Comparison of ENCODE assay signal across 8 cellular contexts in genomic region chr11:33700425-33701271, GRCh38. TPM values are rescaled to one million over a fixed set of nuclear protein-coding genes. Genes with fewer than 3 reads are reported as not detected.
DNase-seq lines count a peak whose midpoint lies in the region; ATAC-seq, FAIRE-seq and TF ChIP-seq lines count a peak whose summit lies in the region.

TSS of gene C11orf91 (minus strand) at chr11:33700826. CDS start at chr11:33700740, 86 bp downstream.

- H4K8ac ChIP-seq in H1 (ENCODE audit: extremely low read depth, insufficient read depth, low read length) (peak within 1 kb of the TSS; percentile 70; the same call in 1 of the 2 replicates), mesenchymal stem cell (ENCODE audit: low read length) (peak within 1 kb of the TSS; percentile 71)

- H3K4ac ChIP-seq in H1 (replicated peaks; ENCODE audit: insufficient read length, low read depth, low read length) (peak within 1 kb of the TSS; percentile 71), mesenchymal stem cell (ENCODE audit: low read depth in 1 of 2, low read length in 2 of 2) (peak within 1 kb of the TSS; percentile 59 to 77)

- TF ChIP-seq RAD21 in H1 (IDR thresholded peaks at IDR 0.05 in 1 of 2, conservative IDR thresholded peaks at IDR 0.05 in 1 of 2; ENCODE audit: low read depth in 2 of 2, low read length in 2 of 2) = no peak

- H3K4me2 ChIP-seq in H1 (ENCODE audit: insufficient read depth in 1 of 2, low read depth in 2 of 2, low read length in 2 of 2) = peak within 1 kb of the TSS; percentile 74 to 77
- peak within 1 kb of the TSS; percentile 76 for H3K4me2 ChIP-seq in mesenchymal stem cell (ENCODE audit: low read length, poor library complexity, severe bottlenecking)

- ATAC-seq in GM21367 (IDR thresholded peaks at IDR 0.05; ENCODE audit: unreplicated experiment) = peak; percentile 89
- ATAC-seq in activated CD8-positive, alpha-beta memory T cell treated with anti-CD3 and anti-CD28 coated beads, Interleukin-2, amount 10 ng/mL, durations not matched to agents 7 days and 5 days = peak; percentile 97

- H3K18ac ChIP-seq in H1 (ENCODE audit: extremely low read depth, low read length) (no peak within 1 kb of the TSS; the same call in none of the 2 replicates), mesenchymal stem cell (ENCODE audit: low read depth in 1 of 2, low read length in 2 of 2) (peak within 1 kb of the TSS; percentile 83 to 87)

- H2BK15ac ChIP-seq in H1 (ENCODE audit: low read length) = no peak within 1 kb of the TSS
- H2BK15ac ChIP-seq in mesenchymal stem cell (ENCODE audit: low read depth, poor library complexity, severe bottlenecking) = peak within 1 kb of the TSS; percentile 96

- H3K9me3 ChIP-seq in H1 (ENCODE audit: insufficient read depth in 2 of 2, low read depth in 1 of 2, low read length in 1 of 2) = no peaks in the 10 kb centered on the region
- no peaks in the 10 kb centered on the region for H3K9me3 ChIP-seq in mesenchymal stem cell (ENCODE audit: control insufficient read depth, low read length)

- TF ChIP-seq EP300 in H1 (IDR thresholded peaks at IDR 0.05; ENCODE audit: borderline replicate concordance in 1 of 2, low read depth in 2 of 2, low read length in 2 of 2) = no peak

- DNase-seq in COLO829 (ENCODE audit: low spot score) (peak; percentile 84), HT1080 (ENCODE audit: low read depth) (peak; percentile 85), NOMO-1 treated with DMSO at 0.1 percent for 48 hours (lab: John Stamatoyannopoulos, UW; ENCODE audit: unreplicated experiment) (peak; percentile 70), H1 (ENCODE audit: low read depth in 1 of 2, low spot score in 2 of 2) (peak; percentile 82 to 99), mesenchymal stem cell (peak; percentile 95)
- peak; percentile 95 for DNase-seq in activated CD8-positive, alpha-beta memory T cell treated with anti-CD3 and anti-CD28 coated beads, Interleukin-2, amount 10 ng/mL, durations not matched to agents 7 days and 5 days
- peak; percentile 91 for DNase-seq in stimulated activated CD8-positive, alpha-beta memory T cell treated with anti-CD3 and anti-CD28 coated beads, Interleukin-12 subunit alpha, Interleukin-12 subunit beta, amount 100 ng/mL, for 1 hour (ENCODE audit: low read depth)

- H3K27ac ChIP-seq in H1 (ENCODE audit: low read depth, low read length) = no peak within 1 kb of the TSS; the same call in 1 of the 2 replicates
- H3K27ac ChIP-seq in mesenchymal stem cell (ENCODE audit: low read length, poor library complexity, severe bottlenecking) = peak within 1 kb of the TSS; percentile 90

- H3K23ac ChIP-seq in H1 (ENCODE audit: insufficient read length) = no peak within 1 kb of the TSS
- no peak within 1 kb of the TSS for H3K23ac ChIP-seq in mesenchymal stem cell (ENCODE audit: low read length in 2 of 2)

- H3K9me3 Mint-ChIP-seq in activated CD8-positive, alpha-beta memory T cell treated with anti-CD3 and anti-CD28 coated beads, Interleukin-2, amount 10 ng/mL, durations not matched to agents 7 days and 5 days (ENCODE audit: low read depth) = no peaks in the 10 kb centered on the region

- peak within 1 kb of the TSS; percentile 71 for H2AFZ ChIP-seq in H1 (ENCODE audit: low read length)
- peak within 1 kb of the TSS; percentile 73 for H2AFZ ChIP-seq in mesenchymal stem cell (ENCODE audit: low read depth, low read length)

- FAIRE-seq in H1 (lab: Jason Lieb, UNC) = no peak

- H4K20me1 ChIP-seq in H1 (replicated peaks in 1 of 2; ENCODE audit: control insufficient read depth in 1 of 2, insufficient read depth in 2 of 2, low read length in 2 of 2) = no peaks in the 10 kb centered on the region

- peaks cover 0 to 7% (median 4%) of the 10 kb centered on the region in 4 experiments; a peak in 6 of 7 replicates for H3K4me1 ChIP-seq in H1 (replicated peaks in 1 of 4; ENCODE audit: control insufficient read depth in 3 of 4, insufficient read depth in 4 of 4, low read length in 3 of 4)
- H3K4me1 ChIP-seq in mesenchymal stem cell (ENCODE audit: control insufficient read depth, insufficient read depth, low read depth, low read length) = peaks cover 15% of the 10 kb centered on the region

- TF ChIP-seq POLR2A in H1 (IDR thresholded peaks at IDR 0.05; ENCODE audit: control extremely low read depth in 1 of 2, low read depth in 2 of 2, low read length in 2 of 2) = peak in 1 of 2 experiments; percentile 83; a peak in 2 of 3 replicates

- H3K36me3 Mint-ChIP-seq in activated CD8-positive, alpha-beta memory T cell treated with anti-CD3 and anti-CD28 coated beads, Interleukin-2, amount 10 ng/mL, durations not matched to agents 7 days and 5 days = no peaks in the 10 kb centered on the region

- H4K91ac ChIP-seq in H1 (replicated peaks; ENCODE audit: insufficient read length, low read length) (peak within 1 kb of the TSS; percentile 64), mesenchymal stem cell (ENCODE audit: low read length) (peak within 1 kb of the TSS; percentile 81)

- CTCF ChIA-PET in activated CD8-positive, alpha-beta memory T cell treated with anti-CD3 and anti-CD28 coated beads, Interleukin-2, amount 10 ng/mL, durations not matched to agents 7 days and 5 days (lab: Charles Lee) = interaction anchor here (1.2 to 3.1 kb wide), 5 partner anchors 11 to 42 kb away, joined by 4 to 9 read pairs (median 6); no protein-coding TSS in a partner anchor
- CTCF ChIA-PET in H1 (lab: Charles Lee; ENCODE audit: partially characterized antibody) = interaction anchor here (0.7 to 2.5 kb wide), 11 partner anchors 9 to 338 kb away, joined by 3 to 12 read pairs (median 3); no protein-coding TSS in a partner anchor

- peak within 1 kb of the TSS; percentile 80 for H3K4me3 Mint-ChIP-seq in activated CD8-positive, alpha-beta memory T cell treated with anti-CD3 and anti-CD28 coated beads, Interleukin-2, amount 10 ng/mL, durations not matched to agents 7 days and 5 days

- POLR2A ChIA-PET in H1 (lab: Charles Lee; ENCODE audit: partially characterized antibody) = interaction anchor here (0.6 to 2.8 kb wide), 10 partner anchors 9 to 98 kb away, joined by 3 to 9 read pairs (median 3); partner anchors contain the start of gene FBXO3

- H3K4me1 Mint-ChIP-seq in activated CD8-positive, alpha-beta memory T cell treated with anti-CD3 and anti-CD28 coated beads, Interleukin-2, amount 10 ng/mL, durations not matched to agents 7 days and 5 days = peaks cover 16% of the 10 kb centered on the region

- H3K14ac ChIP-seq in H1 (ENCODE audit: insufficient read length) (no peak within 1 kb of the TSS), mesenchymal stem cell (ENCODE audit: low read length in 2 of 2) (peak within 1 kb of the TSS in 1 of 2 experiments; percentile 89)

- peaks cover 0 to 2% (median 0%) of the 10 kb centered on the region in 4 experiments; a peak in 1 of 8 replicates for H3K36me3 ChIP-seq in H1 (ENCODE audit: control insufficient read depth in 2 of 4, insufficient read depth in 4 of 4, low read length in 3 of 4)
- peaks cover 6 to 20% of the 10 kb centered on the region in 2 experiments for H3K36me3 ChIP-seq in mesenchymal stem cell (ENCODE audit: control insufficient read depth in 1 of 2, insufficient read depth in 2 of 2, low read depth in 1 of 2, low read length in 2 of 2)

- H3K79me1 ChIP-seq in H1 (ENCODE audit: low read depth, low read length) (no peaks in the 10 kb centered on the region), mesenchymal stem cell (replicated peaks; ENCODE audit: low read length, poor library complexity, severe bottlenecking) (peaks cover 8% of the 10 kb centered on the region)

- peaks cover 33% of the 10 kb centered on the region for H3K27me3 Mint-ChIP-seq in activated CD8-positive, alpha-beta memory T cell treated with anti-CD3 and anti-CD28 coated beads, Interleukin-2, amount 10 ng/mL, durations not matched to agents 7 days and 5 days

- H3K27me3 ChIP-seq in H1 (replicated peaks in 1 of 4; ENCODE audit: control insufficient read depth in 3 of 4, extremely low read depth in 1 of 4, insufficient read depth in 3 of 4, low read length in 3 of 4) (peaks cover 0 to 9% (median 3%) of the 10 kb centered on the region in 4 experiments; a peak in 4 of 7 replicates), mesenchymal stem cell (ENCODE audit: control insufficient read depth in 1 of 2, insufficient read depth in 1 of 2, low read length in 2 of 2) (no peaks in the 10 kb centered on the region)

- H3K4me3 ChIP-seq in H1 (ENCODE audit: extremely low read depth in 1 of 4, insufficient read depth in 2 of 4, low read depth in 3 of 4, low read length in 4 of 4) (peak within 1 kb of the TSS; percentile 72 to 76 (median 74)), mesenchymal stem cell (ENCODE audit: insufficient read depth in 1 of 2, low read depth in 1 of 2, low read length in 2 of 2) (peak within 1 kb of the TSS; percentile 71 to 76)

- no peak within 1 kb of the TSS for H3K56ac ChIP-seq in H1 (replicated peaks; ENCODE audit: insufficient read length, low read depth, low read length)

- no peak for TF ChIP-seq CTCF in H1 (IDR thresholded peaks at IDR 0.05; ENCODE audit: control extremely low read depth in 1 of 3, insufficient read depth in 1 of 3, low read depth in 1 of 3, low read length in 3 of 3)

- H2AK5ac ChIP-seq in H1 (ENCODE audit: low read depth, low read length) (no peak within 1 kb of the TSS), mesenchymal stem cell (ENCODE audit: low read length, severe bottlenecking) (peak within 1 kb of the TSS; percentile 26)

- H3K79me2 ChIP-seq in H1 (ENCODE audit: control insufficient read depth in 1 of 2, insufficient read depth in 2 of 2, low read length in 2 of 2) = no peaks in the 10 kb centered on the region

- WGBS in H1 (ENCODE audit: extremely low coverage in 1 of 2, insufficient coverage in 1 of 2, insufficient read length in 1 of 2, insufficient replicate concordance in 2 of 2, low coverage in 1 of 2, low lambda C conversion rate in 2 of 2, missing lambda C conversion rate in 1 of 2), 2 experiments = 5% methylated on average over 40 of the region's 78 CpGs; no CpG with 5 or more reads in 1 of the 2 experiments
- 2% methylated on average over 63 of the region's 78 CpGs for WGBS in mesenchymal stem cell

- H2BK120ac ChIP-seq in H1 (replicated peaks; ENCODE audit: low read depth, low read length) = no peak within 1 kb of the TSS
- H2BK120ac ChIP-seq in mesenchymal stem cell (ENCODE audit: low read depth, low read length) = peak within 1 kb of the TSS; percentile 91

- H3K27ac Mint-ChIP-seq in activated CD8-positive, alpha-beta memory T cell treated with anti-CD3 and anti-CD28 coated beads, Interleukin-2, amount 10 ng/mL, durations not matched to agents 7 days and 5 days = peak within 1 kb of the TSS; percentile 65

- peaks cover 7% of the 10 kb centered on the region; the same call in 1 of the 2 replicates for H3K23me2 ChIP-seq in H1 (ENCODE audit: low read depth, low read length)

- no peak within 1 kb of the TSS for H2BK20ac ChIP-seq in H1 (ENCODE audit: low read length)

- peak within 1 kb of the TSS; percentile 8 for H4K5ac ChIP-seq in H1 (ENCODE audit: insufficient read length, low read depth, low read length)

- H2BK5ac ChIP-seq in H1 (ENCODE audit: low read depth, low read length) (no peak within 1 kb of the TSS), mesenchymal stem cell (ENCODE audit: low read depth, low read length, poor library complexity, severe bottlenecking) (no peak within 1 kb of the TSS)

- no peak within 1 kb of the TSS; the same call in 1 of the 2 replicates for H2BK12ac ChIP-seq in H1 (ENCODE audit: low read depth, low read length)
- H2BK12ac ChIP-seq in mesenchymal stem cell (ENCODE audit: low read length in 2 of 2) = peak within 1 kb of the TSS; percentile 12 to 56

- peak within 1 kb of the TSS in 2 of 4 experiments; percentile 43 to 59; a peak in 3 of 7 replicates for H3K9ac ChIP-seq in H1 (replicated peaks in 1 of 4; ENCODE audit: extremely low read depth in 1 of 4, low read depth in 3 of 4, low read length in 3 of 4)
- peak within 1 kb of the TSS; percentile 74 for H3K9ac ChIP-seq in mesenchymal stem cell (ENCODE audit: low read length)

RNA-seq across cellular contexts. Expression of gene C11orf91, which starts in this region (rescaled TPM):
- 0.11 and 1.2 TPM in 2 replicates for total RNA-seq in HT1080 (2014; rRNA removed; shearing (Covaris generic))
- polyA plus RNA-seq in HT1080 (2015; cell fraction: cytosol; rRNA removed) = not detected in 2 replicates
- polyA plus RNA-seq in HT1080 (2015; cell fraction: nucleus; rRNA removed) = 1.3 and 1.9 TPM in 2 replicates
- total RNA-seq in activated CD8-positive, alpha-beta memory T cell treated with anti-CD3 and anti-CD28 coated beads, Interleukin-2, amount 10 ng/mL, durations not matched to agents 7 days and 5 days = not detected
- total RNA-seq in H1 (2021; fragmentation: NEBNext Ultra II Directional; extraction: Animal tissue kit (Norgen Biotek cat#: 25700)) = not detected in 2 replicates
- polyA plus RNA-seq in H1 (2011; rRNA removed) = not detected in 2 replicates
- polyA plus RNA-seq in H1 (2011; cell fraction: cytosol; rRNA removed) = not detected
- polyA plus RNA-seq in H1 (2011; cell fraction: nucleus; rRNA removed) = not detected
- not detected in 4 replicates for polyA plus RNA-seq in H1 (2012, experiment 1 of 2)
- polyA plus RNA-seq in H1 (2012, experiment 2 of 2) = not detected
- polyA plus RNA-seq in H1 (2013, experiment 1 of 2) = not detected
- not detected for polyA plus RNA-seq in H1 (2013, experiment 2 of 2)
- polyA minus RNA-seq in H1 (2011; rRNA and poly(A)+ RNA removed) = not detected in 2 replicates
- not detected for polyA minus RNA-seq in H1 (2011; cell fraction: cytosol; rRNA and poly(A)+ RNA removed)
- polyA minus RNA-seq in H1 (2011; cell fraction: nucleus; rRNA and poly(A)+ RNA removed) = 1.7 TPM
- not detected for polyA plus RNA-seq in mesenchymal stem cell (2013, experiment 1 of 2)
- polyA plus RNA-seq in mesenchymal stem cell (2013, experiment 2 of 2) = 0.07 TPM

Comparison
In these comparisons a context has a peak if more than half of its experiments do, and no peak if none do; other contexts are left out.
1. Peak in DNase-seq and ATAC-seq in activated CD8-positive, alpha-beta memory T cell treated with anti-CD3 and anti-CD28 coated beads, Interleukin-2, amount 10 ng/mL, durations not matched to agents 7 days and 5 days; RNA of the gene not detected or under 1 TPM.